Comparison of ENCODE assay signal across 10 cellular contexts in genomic region chr16:87953308-87954208, GRCh38. TPM values are rescaled to one million over a fixed set of nuclear protein-coding genes. Genes with fewer than 3 reads are reported as not detected.
DNase-seq lines count a peak whose midpoint lies in the region; ATAC-seq and TF ChIP-seq lines count a peak whose summit lies in the region.
"Had no signal": no experiment of that assay in that cellular context is flagged by ENCODE, and none has a peak within 500 bp of the region (broad histone marks: within the 10 kb centered on the region; RNA-seq: fewer than 3 reads in every experiment).

No MANE protein-coding gene starts in this region.

- no peak for TF ChIP-seq POLR2A in uterus (IDR thresholded peaks at IDR 0.05)

- H3K27me3 Mint-ChIP-seq in memory B cell = no peaks in the 10 kb centered on the region

- ATAC-seq in left cardiac atrium (no peak), memory B cell (ENCODE audit: low read depth) (no peak)
- no peak for ATAC-seq in activated CD4-positive, CD25-positive, alpha-beta regulatory T cell treated with anti-CD3 and anti-CD28 coated beads, Interleukin-2, amount 50 U/mL, for 24 hours

- peaks cover 9% of the 10 kb centered on the region for H3K36me3 Mint-ChIP-seq in memory B cell

- H3K9me3 ChIP-seq in left ventricle myocardium inferior (replicated peaks) (no peaks in the 10 kb centered on the region), uterus (no peaks in the 10 kb centered on the region)

- H3K4me3 ChIP-seq in left ventricle myocardium inferior (peak overlapping the region; percentile 83), uterus (no peak overlapping the region)

- H3K27ac ChIP-seq in left ventricle myocardium inferior (replicated peaks) (peak overlapping the region; percentile 58), angular gyrus (ENCODE audit: low read depth, low read length) (peak overlapping the region; percentile 27), uterus (peak overlapping the region; percentile 19 to 46)

- H3K36me3 ChIP-seq in left ventricle myocardium inferior (peaks cover 3% of the 10 kb centered on the region), uterus (no peaks in the 10 kb centered on the region)

- H3K4me3 Mint-ChIP-seq in memory B cell = peak overlapping the region; percentile 21

- H3K4me1 Mint-ChIP-seq in memory B cell = peaks cover 39% of the 10 kb centered on the region

- intact Hi-C loops in left ventricle myocardium inferior (cut with micrococcal nuclease) (no loop called here), left cardiac atrium (cut with DNase I) (no loop called here), uterus (cut with DNase I; ENCODE audit: low total_unique reads) (no loop called here)

- H3K27me3 ChIP-seq in left ventricle myocardium inferior (ENCODE audit: low read depth) = no peaks in the 10 kb centered on the region
- no peaks in the 10 kb centered on the region for H3K27me3 ChIP-seq in uterus

- peak overlapping the region; percentile 71 for H3K27ac Mint-ChIP-seq in memory B cell

- TF ChIP-seq CTCF in left ventricle myocardium inferior (IDR thresholded peaks at IDR 0.05; ENCODE audit: borderline replicate concordance) = no peak
- TF ChIP-seq CTCF in uterus (IDR thresholded peaks at IDR 0.05) = no peak

- H3K9me3 Mint-ChIP-seq in memory B cell = no peaks in the 10 kb centered on the region

- DNase-seq in left ventricle myocardium inferior (no peak), left cardiac atrium (no peak), memory B cell (ENCODE audit: low spot score in 2 of 2) (no peak), uterus (no peak)
- DNase-seq in stimulated activated CD4-positive, alpha-beta T cell treated with anti-CD3 and anti-CD28 coated beads, Interleukin-2, amount 100 ng/mL, for 48 hours = no peak
- DNase-seq in stimulated activated CD4-positive, alpha-beta T cell treated with anti-CD3 and anti-CD28 coated beads, Interleukin-15, amount 100 ng/mL, for 24 hours = no peak

- H3K4me1 ChIP-seq in left ventricle myocardium inferior (peaks cover 63% of the 10 kb centered on the region), uterus (peaks cover 0 to 3% of the 10 kb centered on the region in 2 donors)

RNA-seq across cellular contexts. Expression of gene BANP, which starts 2.3 kb away (rescaled TPM):
- total RNA-seq in left ventricle myocardium inferior (12.6 TPM), left cardiac atrium (10 to 100 TPM; 13.9 to 16.7 TPM), uterus (10 to 100 TPM in 3 of 4 donors, 1 to 10 TPM in 1; 7.4 to 45.5 (median 20.3) TPM)

RNA-seq across cellular contexts. Expression of gene CA5A, which starts 17.2 kb away (rescaled TPM):
- total RNA-seq in left ventricle myocardium inferior = not detected
- not detected for total RNA-seq in left cardiac atrium
- not detected for total RNA-seq in uterus
- total RNA-seq: M059J; T-helper 2 cell treated with Interferon-gamma antibody and Interleukin-4, amounts not matched to agents 100 ng/mL and 5 ng/mL, for 36 hours had no signal
